9 cellular contexts compared by ENCODE assay signal in genomic region chr3:42118762-42119361, GRCh38. TPM values are rescaled to one million over a fixed set of nuclear protein-coding genes. Genes with fewer than 3 reads are reported as not detected.
DNase-seq lines count a peak whose midpoint lies in the region; ATAC-seq and TF ChIP-seq lines count a peak whose summit lies in the region.
"Had no signal": no experiment of that assay in that cellular context is flagged by ENCODE, and none has a peak within 500 bp of the region (broad histone marks: within the 10 kb centered on the region; RNA-seq: fewer than 3 reads in every experiment).

No MANE protein-coding gene starts in this region.

- BruUV-seq in Calu3 (replicated peaks; lab: Mats Ljungman, UMichigan) = no TSS peak

- H3K27me3 Mint-ChIP-seq in Calu3 (ENCODE audit: unreplicated experiment) = no peaks in the 10 kb centered on the region
- no peaks in the 10 kb centered on the region for H3K27me3 Mint-ChIP-seq in central memory CD8-positive, alpha-beta T cell

- DNase-seq in Calu3 = peak; percentile 78
- DNase-seq in NCI-H748 (lab: John Stamatoyannopoulos, UW; ENCODE audit: unreplicated experiment) = peak; percentile 39
- no peak for DNase-seq in central memory CD8-positive, alpha-beta T cell (ENCODE audit: low spot score in 2 of 2)
- peak; percentile 71 for DNase-seq in medulla oblongata (ENCODE audit: extremely low spot score)
- DNase-seq in cerebellum (ENCODE audit: low spot score) = no peak

- 31 to 50% methylated on average over 1 to 2 of the region's 2 CpGs for WGBS in gastroesophageal sphincter (ENCODE audit: low coverage in 1 of 2), 2 donors

- H3K4me1 ChIP-seq in gastroesophageal sphincter = peaks cover 3 to 89% (median 26%) of the 10 kb centered on the region in 3 donors

- H3K4me3 Mint-ChIP-seq in Calu3 (ENCODE audit: low read depth, unreplicated experiment) = peak overlapping the region; percentile 40
- no peak overlapping the region for H3K4me3 Mint-ChIP-seq in central memory CD8-positive, alpha-beta T cell

- no peak for TF ChIP-seq POLR2A in gastroesophageal sphincter (IDR thresholded peaks at IDR 0.05)

- H3K36me3 Mint-ChIP-seq in Calu3 (ENCODE audit: insufficient read depth, unreplicated experiment) = peaks cover 15% of the 10 kb centered on the region
- no peaks in the 10 kb centered on the region for H3K36me3 Mint-ChIP-seq in central memory CD8-positive, alpha-beta T cell (ENCODE audit: insufficient read depth)

- intact Hi-C loops in Calu3 (cut with micrococcal nuclease; ENCODE audit: unreplicated experiment) = loop anchor here (5.0 kb wide), 2 partner anchors 43 to 323 kb away; no protein-coding TSS in a partner anchor

- H3K9me3 Mint-ChIP-seq in Calu3 (ENCODE audit: low read depth, unreplicated experiment) = no peaks in the 10 kb centered on the region
- no peaks in the 10 kb centered on the region for H3K9me3 Mint-ChIP-seq in central memory CD8-positive, alpha-beta T cell

- H3K9me3 ChIP-seq in gastroesophageal sphincter = no peaks in the 10 kb centered on the region

- H3K4me1 Mint-ChIP-seq in Calu3 (ENCODE audit: low read depth, unreplicated experiment) = peaks cover 67% of the 10 kb centered on the region
- peaks cover 20% of the 10 kb centered on the region for H3K4me1 Mint-ChIP-seq in central memory CD8-positive, alpha-beta T cell

- no peaks in the 10 kb centered on the region for H3K27me3 ChIP-seq in gastroesophageal sphincter

- CTCF ChIA-PET in Calu3 (lab: Charles Lee) = interaction anchor here (0.8 to 5.2 kb wide), 8 partner anchors 11 to 72 kb away, joined by 4 to 119 read pairs (median 12); no protein-coding TSS in a partner anchor

- peak overlapping the region in 2 of 4 donors; percentile 28 to 50 for H3K27ac ChIP-seq in gastroesophageal sphincter

- TF ChIP-seq CTCF in Calu3 (IDR thresholded peaks at IDR 0.05; ENCODE audit: unreplicated experiment) = peak; percentile 42
- TF ChIP-seq CTCF in gastroesophageal sphincter (IDR thresholded peaks at IDR 0.05) = peak in 1 of 4 experiments; percentile 18

- H3K27ac Mint-ChIP-seq in Calu3 (ENCODE audit: unreplicated experiment) = peak overlapping the region; percentile 96
- peak overlapping the region; percentile 6 for H3K27ac Mint-ChIP-seq in central memory CD8-positive, alpha-beta T cell (ENCODE audit: low read depth)

- ATAC-seq in GM18873 (IDR thresholded peaks at IDR 0.05; ENCODE audit: low FRiP score, unreplicated experiment) (peak; percentile 68), HG03039 (IDR thresholded peaks at IDR 0.05; ENCODE audit: unreplicated experiment) (peak; percentile 59), gastroesophageal sphincter (no peak)
- no peak for ATAC-seq in central memory CD8-positive, alpha-beta T cell (replicated peaks; ENCODE audit: extremely low read depth, poor library complexity, severe bottlenecking)

- no peak for TF ChIP-seq EP300 in gastroesophageal sphincter (IDR thresholded peaks at IDR 0.05)

- no peaks in the 10 kb centered on the region for H3K36me3 ChIP-seq in gastroesophageal sphincter

- H3K4me3 ChIP-seq in gastroesophageal sphincter = no peak overlapping the region
- H3K4me3 ChIP-seq: skin epidermis had no signal

RNA-seq across cellular contexts. Expression of gene TRAK1, which starts 27.7 kb away (rescaled TPM):
- total RNA-seq in Calu3 (2022) = 89.9 and 108 TPM in 2 replicates
- 10 to 100 TPM; 37.4 to 89.5 (median 53.0) TPM for total RNA-seq in gastroesophageal sphincter
- total RNA-seq in cerebellum = 53.9 TPM

Comparison
In these comparisons a context has a peak if more than half of its experiments do, and no peak if none do; other contexts are left out.
1. DNase-seq: peak in Calu3 (single experiment), NCI-H748 (single experiment) and medulla oblongata (single experiment); none in central memory CD8-positive, alpha-beta T cell (0 of 2) and cerebellum (single experiment).
2. ATAC-seq: peak in GM18873 (single experiment) and HG03039 (single experiment); none in central memory CD8-positive, alpha-beta T cell (single experiment) and gastroesophageal sphincter (single experiment).